In the genomic region with DNA sequence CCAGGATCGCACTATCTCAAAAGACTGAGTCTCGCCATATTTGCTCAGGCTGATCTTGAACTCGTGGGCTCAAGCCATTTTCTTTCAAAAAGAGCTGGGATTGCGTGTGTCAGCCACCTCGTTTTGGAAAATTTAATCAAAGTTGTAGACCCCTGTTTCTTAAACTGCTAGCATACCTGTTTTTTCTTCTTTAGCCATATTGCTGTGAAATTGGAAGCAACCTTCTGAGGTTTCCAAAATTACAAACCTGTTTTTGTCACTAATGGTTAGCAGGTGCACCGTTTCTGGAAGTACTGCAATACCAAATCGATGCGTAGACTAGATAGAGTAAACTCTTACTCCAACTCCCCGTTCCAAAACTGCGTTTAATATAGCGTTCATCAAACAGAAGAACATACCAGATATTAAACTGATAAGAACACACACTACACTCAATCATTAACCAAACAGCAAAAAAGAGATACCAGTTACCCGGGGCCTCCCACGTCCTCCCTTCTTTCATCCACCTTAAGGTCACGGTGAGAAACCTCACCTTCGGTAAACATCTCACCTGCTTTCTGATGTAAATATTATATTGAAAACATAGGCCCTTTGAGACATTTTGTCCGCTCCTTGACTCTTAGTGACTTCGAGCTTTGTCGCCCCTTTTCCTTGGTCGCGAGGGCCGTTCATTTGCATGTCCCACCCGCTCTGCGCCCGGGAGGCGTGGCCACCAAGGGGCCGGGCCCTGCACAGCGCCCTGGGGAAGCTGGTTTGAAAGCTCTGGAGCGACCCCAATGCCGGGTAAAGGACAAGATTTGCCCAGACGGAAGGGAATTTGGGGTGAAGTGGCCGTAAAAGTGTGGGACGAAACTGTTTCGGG, we compare ENCODE assay signal across 7 cellular contexts. TPM values are rescaled to one million over a fixed set of nuclear protein-coding genes. Genes with fewer than 3 reads are reported as not detected.
A peak's percentile ranks its signal among the peaks of the same experiment; 100 is the strongest.
DNase-seq lines count a peak whose midpoint lies in the region; ATAC-seq lines count a peak whose summit lies in the region.

RNU2-63P (minus strand) TSS at position 462 of the 862 bp plus-strand sequence.

- peak; percentile 65 for ATAC-seq in GM18520 (IDR thresholded peaks at IDR 0.05; ENCODE audit: unreplicated experiment)
- ATAC-seq in HG03060 (IDR thresholded peaks at IDR 0.05; ENCODE audit: low read depth, unreplicated experiment) = peak; percentile 85
- ATAC-seq in activated CD4-positive, CD25-positive, alpha-beta regulatory T cell treated with anti-CD3 and anti-CD28 coated beads, Interleukin-2, amount 50 U/mL, for 24 hours = peak; percentile 83 to 84

- DNase-seq in NCI-H2171 (lab: John Stamatoyannopoulos, UW) (peak; percentile 58), cerebellum (ENCODE audit: low spot score) (peak; percentile 79), kidney glomerular epithelial cell (lab: John Stamatoyannopoulos, UW) (peak; percentile 88)
- peak; percentile 64 to 68 for DNase-seq in stimulated activated CD4-positive, alpha-beta T cell treated with anti-CD3 and anti-CD28 coated beads, Interleukin-15, amount 100 ng/mL, for 48 hours (ENCODE audit: low read depth in 2 of 2)

RNA-seq across cellular contexts. Expression of gene RNU2-63P, which starts in this region (rescaled TPM):
- total RNA-seq in cerebellum = not detected

Comparison
In these comparisons a context has a peak if more than half of its experiments do, and no peak if none do; other contexts are left out.
1. Peak in every context shown above with its lines: DNase-seq and ATAC-seq.
2. Peak in DNase-seq in cerebellum; RNA of the gene not detected or under 1 TPM.